ENCODE assay signal across 32 cellular contexts in genomic region chr19:13931582-13932378, GRCh38. TPM values are rescaled to one million over a fixed set of nuclear protein-coding genes. Genes with fewer than 3 reads are reported as not detected.
"Had no signal": no experiment of that assay in that cellular context is flagged by ENCODE, and none has a peak within 500 bp of the region (broad histone marks: within the 10 kb centered on the region; RNA-seq: fewer than 3 reads in every experiment).

No MANE protein-coding gene starts in this region.

- H3K27me3 ChIP-seq: cardiac muscle cell, ovary, right lobe of liver, upper lobe of left lung, vagina had no signal

- H3K36me3 ChIP-seq: cardiac muscle cell, ovary had no signal

- DNase-seq: activated CD4-positive, alpha-beta memory T cell treated with anti-CD3 and anti-CD28 coated beads for 36 hours; activated CD4-positive, alpha-beta T cell treated with anti-CD3 and anti-CD28 coated beads for 4 hours; activated CD8-positive, alpha-beta memory T cell treated with anti-CD3 and anti-CD28 coated beads, Interleukin-2, amount 50 U/mL, for 4 hours; activated gamma-delta T cell; activated naive CD4-positive, alpha-beta T cell treated with anti-CD3 and anti-CD28 coated beads, Interleukin-2, amount 50 U/mL, for 16 hours; activated T-cell treated with anti-CD3 and anti-CD28 coated beads, Interleukin-2, amount 50 U/mL, for 1 hour; anterior cingulate cortex; cerebellar nuclear complex; esophagus squamous epithelium; foreskin melanocyte; heart right ventricle; left ventricle myocardium superior; ovary; right lobe of liver; small intestine; stimulated activated CD4-positive, alpha-beta T cell treated with anti-CD3 and anti-CD28 coated beads, Interleukin-4, amount 100 ng/mL, for 24 hours; stomach; T-helper 9 cell; thyroid gland had no signal

- H3K9me3 Mint-ChIP-seq: activated CD4-positive, alpha-beta memory T cell treated with anti-CD3 and anti-CD28 coated beads for 36 hours; nephron; stimulated activated effector memory CD8-positive, alpha-beta T cell treated with anti-CD3 and anti-CD28 coated beads, Interleukin-12 subunit alpha, Interleukin-12 subunit beta, amount 100 ng/mL, for 72 hours had no signal

- H3K27ac ChIP-seq: cardiac muscle cell, coronary artery, epithelial cell of prostate, esophagus squamous epithelium, heart right ventricle, neutrophil, ovary, right lobe of liver, stomach, thyroid gland, upper lobe of left lung, vagina, VCaP had no signal

- H3K4me3 Mint-ChIP-seq: activated CD4-positive, alpha-beta memory T cell treated with anti-CD3 and anti-CD28 coated beads for 36 hours; nephron; stimulated activated effector memory CD8-positive, alpha-beta T cell treated with anti-CD3 and anti-CD28 coated beads, Interleukin-12 subunit alpha, Interleukin-12 subunit beta, amount 100 ng/mL, for 72 hours had no signal

- H3K9me3 ChIP-seq: esophagus squamous epithelium, heart right ventricle, neutrophil, ovary, right lobe of liver, stomach, thyroid gland, upper lobe of left lung, vagina had no signal

- H3K4me1 ChIP-seq: right lobe of liver, stomach, thyroid gland, vagina had no signal

- ATAC-seq: left ventricle myocardium superior; stimulated activated effector memory CD8-positive, alpha-beta T cell treated with anti-CD3 and anti-CD28 coated beads, Interleukin-12 subunit alpha, Interleukin-12 subunit beta, amount 100 ng/mL, for 72 hours had no signal

- H3K4me3 ChIP-seq: cardiac muscle cell, coronary artery, esophagus squamous epithelium, heart right ventricle, ovary, right lobe of liver, stomach, thyroid gland, upper lobe of left lung, vagina had no signal

RNA-seq across cellular contexts. Expression of gene PODNL1, which starts 6.4 kb away (rescaled TPM):
- total RNA-seq: lung microvascular endothelial cell, progenitor cell of endocrine pancreas, stomach had no signal
- polyA plus RNA-seq: cardiac muscle cell had no signal

RNA-seq across cellular contexts. Expression of gene NANOS3, which starts 54.8 kb away (rescaled TPM):
- total RNA-seq: esophagus squamous epithelium, renal cortical epithelial cell, right lobe of liver, stomach, thyroid gland, vagina had no signal
- polyA plus RNA-seq: adipose tissue had no signal
